Comparison of ENCODE assay signal across 8 cellular contexts in the genomic region with DNA sequence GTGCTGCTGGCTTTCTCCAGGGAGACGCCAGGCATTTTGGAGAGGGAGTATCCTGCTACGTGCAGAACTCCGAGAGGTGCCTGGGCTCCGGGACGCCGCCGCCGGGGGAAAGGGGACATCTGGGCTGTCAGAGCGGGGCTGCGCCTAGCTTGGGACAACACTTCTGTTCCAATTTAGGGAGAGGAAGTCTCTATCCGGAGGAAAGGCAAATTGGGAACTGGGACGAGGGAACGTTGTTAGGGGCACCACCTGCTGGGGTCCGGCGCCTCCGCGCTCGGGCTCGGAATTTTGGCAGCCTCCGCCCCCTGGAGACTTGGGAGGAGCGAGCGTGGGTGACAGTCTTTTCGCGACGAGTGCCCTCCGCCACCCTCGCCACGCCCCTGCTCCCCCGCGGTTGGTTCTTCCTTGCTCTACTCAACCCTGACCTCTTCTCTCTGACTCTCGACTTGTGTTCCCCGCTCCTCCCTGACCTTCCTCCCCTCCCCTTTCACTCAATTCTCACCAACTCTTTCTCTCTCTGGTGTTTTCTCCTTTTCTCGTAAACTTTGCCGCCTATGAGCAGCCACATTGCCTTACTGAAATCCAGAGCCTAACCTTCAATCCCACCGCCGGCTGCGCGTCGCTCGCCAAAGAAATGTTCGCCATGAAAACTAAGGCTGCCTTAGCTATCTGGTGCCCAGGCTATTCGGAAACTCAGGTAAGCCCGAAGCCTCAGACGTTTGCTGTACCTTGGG. TPM values are rescaled to one million over a fixed set of nuclear protein-coding genes. Genes with fewer than 3 reads are reported as not detected.
A peak's percentile ranks its signal among the peaks of the same experiment; 100 is the strongest.
DNase-seq lines count a peak whose midpoint lies in the region; ATAC-seq and TF ChIP-seq lines count a peak whose summit lies in the region.

No MANE protein-coding gene starts in this region.

- H4K20me1 ChIP-seq in osteoblast (ENCODE audit: insufficient read depth, low read length) = no peaks in the 10 kb centered on the region

- H3K27me3 ChIP-seq in gastroesophageal sphincter (no peaks in the 10 kb centered on the region), osteoblast (ENCODE audit: insufficient read depth, low read length) (peaks cover 36% of the 10 kb centered on the region), upper lobe of right lung (peaks cover 21% of the 10 kb centered on the region)

- H3K9me3 ChIP-seq in gastroesophageal sphincter (no peaks in the 10 kb centered on the region), osteoblast (ENCODE audit: low read depth, low read length) (no peaks in the 10 kb centered on the region), upper lobe of right lung (no peaks in the 10 kb centered on the region)

- peak overlapping the region; percentile 85 for H2AFZ ChIP-seq in osteoblast (ENCODE audit: low read length)

- peak overlapping the region; percentile 1 to 72 (median 63) for H3K27ac ChIP-seq in gastroesophageal sphincter
- no peak overlapping the region for H3K27ac ChIP-seq in osteoblast (ENCODE audit: low read depth, low read length)
- H3K27ac ChIP-seq in upper lobe of right lung = no peak overlapping the region

- TF ChIP-seq EP300 in gastroesophageal sphincter (IDR thresholded peaks at IDR 0.05) = no peak

- peaks cover 0 to 47% (median 0%) of the 10 kb centered on the region in 3 donors for H3K4me1 ChIP-seq in gastroesophageal sphincter
- H3K4me1 ChIP-seq in osteoblast (ENCODE audit: insufficient read depth, low read length) = peaks cover 26% of the 10 kb centered on the region
- H3K4me1 ChIP-seq in upper lobe of right lung = peaks cover 28% of the 10 kb centered on the region

- H3K4me3 ChIP-seq in gastroesophageal sphincter (peak overlapping the region; percentile 63 to 67), osteoblast (ENCODE audit: insufficient read depth, low read length) (peak overlapping the region; percentile 74), upper lobe of right lung (peak overlapping the region; percentile 55)

- intact Hi-C loops in upper lobe of right lung (cut with DNase I) = no loop called here

- H3K4me2 ChIP-seq in osteoblast (ENCODE audit: insufficient read depth, low read length) = peak overlapping the region; percentile 88

- WGBS in gastroesophageal sphincter (ENCODE audit: low coverage in 1 of 2), 2 donors = 0% methylated on average over 28 to 31 of the region's 44 CpGs

- peak in 2 of 4 experiments; percentile 20 to 21 for TF ChIP-seq CTCF in gastroesophageal sphincter (IDR thresholded peaks at IDR 0.05)
- no peak for TF ChIP-seq CTCF in osteoblast (IDR thresholded peaks at IDR 0.05; ENCODE audit: extremely low read depth, low read depth, low read length)
- no peak for TF ChIP-seq CTCF in upper lobe of right lung (IDR thresholded peaks at IDR 0.05)

- no peak for TF ChIP-seq POLR2A in gastroesophageal sphincter (IDR thresholded peaks at IDR 0.05)

- ATAC-seq in HG03103 (IDR thresholded peaks at IDR 0.05; ENCODE audit: low read depth, unreplicated experiment) (peak; percentile 58), gastroesophageal sphincter (peak; percentile 80), upper lobe of right lung (peak; percentile 90)

- DNase-seq in DMS79 treated with DMSO at 0.1 percent for 48 hours (lab: John Stamatoyannopoulos, UW) (peak; percentile 30), DMS79 (lab: John Stamatoyannopoulos, UW) (no peak), NOMO-1 treated with dmso at 0.1 percent for 144 hours (lab: John Stamatoyannopoulos, UW; ENCODE audit: unreplicated experiment) (peak; percentile 89), osteoblast (ENCODE audit: insufficient read length, low spot score, missing footprints) (peak; percentile 79), upper lobe of right lung (peak; percentile 85)
- DNase-seq in activated T-helper 1 cell treated with anti-CD3 and anti-CD28 coated beads, Interleukin-2, amount 50 U/mL, for 16 hours (ENCODE audit: low read depth in 1 of 2, low spot score in 1 of 2) = peak; percentile 8 to 16

- H3K36me3 ChIP-seq in gastroesophageal sphincter = peaks cover 0 to 3% of the 10 kb centered on the region in 2 donors
- no peaks in the 10 kb centered on the region for H3K36me3 ChIP-seq in osteoblast (ENCODE audit: insufficient read depth, low read length)
- H3K36me3 ChIP-seq in upper lobe of right lung = no peaks in the 10 kb centered on the region

- H3K79me2 ChIP-seq in osteoblast (ENCODE audit: insufficient read depth, low read length) = no peaks in the 10 kb centered on the region

RNA-seq across cellular contexts. Expression of a gene that starts 1.6 kb away (rescaled TPM):
- total RNA-seq in gastroesophageal sphincter (1 to 10 TPM in 3 of 4 donors, under 1 TPM in 1; 0.96 to 3.6 (median 1.7) TPM), osteoblast (0.88 and 1.1 TPM in 2 replicates), upper lobe of right lung (1.7 TPM)

RNA-seq across cellular contexts. Expression of a gene that starts 19.0 kb away (rescaled TPM):
- total RNA-seq in gastroesophageal sphincter = 10 to 100 TPM; 18.7 to 30.7 (median 25.0) TPM
- total RNA-seq in osteoblast = 44.5 and 44.8 TPM in 2 replicates
- total RNA-seq in upper lobe of right lung = 25.0 TPM

Comparison
In these comparisons a context has a peak if more than half of its experiments do, and no peak if none do; other contexts are left out.
1. H3K27ac ChIP-seq: peak in gastroesophageal sphincter (4 of 4); none in osteoblast (single experiment) and upper lobe of right lung (single experiment).
2. Peak in every context shown above with its lines, with median percentiles within 50 percentile points of each other: ATAC-seq and H3K4me3 ChIP-seq.